Comparison of ENCODE assay signal across 25 cellular contexts in the genomic region with DNA sequence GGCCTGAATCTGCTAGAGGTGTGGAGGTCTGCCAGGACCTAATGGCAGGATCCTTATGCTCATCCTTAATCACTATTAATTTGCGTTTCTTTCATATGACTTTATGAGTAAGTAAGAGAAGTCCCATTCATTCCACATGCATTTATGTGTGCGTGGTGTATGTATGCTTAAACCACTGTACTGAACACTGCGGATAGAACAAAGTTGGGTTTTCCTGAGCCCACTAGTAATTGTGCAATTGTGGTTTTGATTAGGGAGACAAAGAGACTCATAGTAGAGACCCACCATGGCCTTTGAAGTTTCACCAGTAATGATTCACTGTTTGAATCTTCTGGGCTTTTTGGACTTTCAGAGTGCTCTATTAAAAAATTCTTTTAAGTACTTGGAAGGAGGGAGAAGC.
DNase-seq lines count a peak whose midpoint lies in the region; ATAC-seq, FAIRE-seq and TF ChIP-seq lines count a peak whose summit lies in the region.
"Had no signal": no experiment of that assay in that cellular context is flagged by ENCODE, and none has a peak within 500 bp of the region (broad histone marks: within the 10 kb centered on the region; RNA-seq: fewer than 3 reads in every experiment).

No MANE protein-coding gene starts in this region.

- H3K9me3 ChIP-seq in small intestine (ENCODE audit: control insufficient read depth, low read depth) = no peaks in the 10 kb centered on the region
- H3K9me3 ChIP-seq: HAP-1 had no signal

- H3K27me3 ChIP-seq in small intestine (ENCODE audit: control insufficient read depth in 2 of 2, insufficient read depth in 2 of 2, low read length in 2 of 2) = no peaks in the 10 kb centered on the region
- H3K27me3 ChIP-seq: BLaER1 had no signal

- DNase-seq in activated naive CD8-positive, alpha-beta T cell treated with anti-CD3 and anti-CD28 coated beads for 36 hours = no peak
- peak; percentile 81 for DNase-seq in RPMI7951 (ENCODE audit: low read depth)
- DNase-seq in fibroblast of pulmonary artery (ENCODE audit: low read depth) = peak; percentile 21
- no peak for DNase-seq in small intestine
- DNase-seq in ecto neural progenitor cell (ENCODE audit: low spot score) = no peak
- DNase-seq: ACHN; activated CD4-positive, alpha-beta T cell treated with anti-CD3 and anti-CD28 coated beads for 36 hours; DND-41; effector CD4-positive, alpha-beta T cell; erythroblast; NCI-H2029 treated with DMSO at 0.1 percent for 48 hours; NCI-H226; posterior cingulate gyrus; RPMI8226; T-helper 17 cell had no signal

- peaks cover 15% of the 10 kb centered on the region for H3K4me1 Mint-ChIP-seq in activated naive CD8-positive, alpha-beta T cell (ENCODE audit: low read depth)
- H3K4me1 Mint-ChIP-seq in activated naive CD8-positive, alpha-beta T cell treated with anti-CD3 and anti-CD28 coated beads for 36 hours = peaks cover 12% of the 10 kb centered on the region
- peaks cover 36% of the 10 kb centered on the region for H3K4me1 Mint-ChIP-seq in stimulated activated naive CD8-positive, alpha-beta T cell treated with anti-CD3 and anti-CD28 coated beads, Interleukin-15, Interleukin-2, amounts not matched to agents 100 ng/mL and 50 ng/mL, for 24 hours (ENCODE audit: low read depth)
- H3K4me1 Mint-ChIP-seq: brain, T-helper 17 cell had no signal

- H3K4me3 ChIP-seq in fibroblast of pulmonary artery (replicated peaks; ENCODE audit: low read depth, low read length) (no peak overlapping the region), small intestine (ENCODE audit: low read depth in 1 of 2, low read length in 2 of 2) (no peak overlapping the region)
- H3K4me3 ChIP-seq: BLaER1, HAP-1 had no signal

- H3K36me3 ChIP-seq in small intestine (ENCODE audit: control insufficient read depth in 2 of 2, insufficient read depth in 2 of 2, low read length in 2 of 2) = no peaks in the 10 kb centered on the region
- H3K36me3 ChIP-seq: BLaER1, HAP-1 had no signal

- no peaks in the 10 kb centered on the region for H3K4me1 ChIP-seq in small intestine (ENCODE audit: control insufficient read depth in 2 of 2, insufficient read depth in 1 of 2, low read depth in 1 of 2, low read length in 1 of 2)
- H3K4me1 ChIP-seq: HAP-1 had no signal

- no peak overlapping the region for H3K4me3 Mint-ChIP-seq in activated naive CD8-positive, alpha-beta T cell
- no peak overlapping the region for H3K4me3 Mint-ChIP-seq in activated naive CD8-positive, alpha-beta T cell treated with anti-CD3 and anti-CD28 coated beads for 36 hours
- no peak overlapping the region for H3K4me3 Mint-ChIP-seq in stimulated activated naive CD8-positive, alpha-beta T cell treated with anti-CD3 and anti-CD28 coated beads, Interleukin-15, Interleukin-2, amounts not matched to agents 100 ng/mL and 50 ng/mL, for 24 hours
- H3K4me3 Mint-ChIP-seq: activated CD4-positive, alpha-beta T cell treated with anti-CD3 and anti-CD28 coated beads for 36 hours; brain; IgD-negative memory B cell; T-helper 17 cell had no signal

- TF ChIP-seq CTCF in fibroblast of pulmonary artery (IDR thresholded peaks at IDR 0.05; ENCODE audit: low read length, missing control alignments) = no peak

- H3K36me3 Mint-ChIP-seq in activated naive CD8-positive, alpha-beta T cell = no peaks in the 10 kb centered on the region
- peaks cover 1% of the 10 kb centered on the region for H3K36me3 Mint-ChIP-seq in activated naive CD8-positive, alpha-beta T cell treated with anti-CD3 and anti-CD28 coated beads for 36 hours
- no peaks in the 10 kb centered on the region for H3K36me3 Mint-ChIP-seq in stimulated activated naive CD8-positive, alpha-beta T cell treated with anti-CD3 and anti-CD28 coated beads, Interleukin-15, Interleukin-2, amounts not matched to agents 100 ng/mL and 50 ng/mL, for 24 hours (ENCODE audit: low read depth)
- H3K36me3 Mint-ChIP-seq: brain had no signal

- WGBS in small intestine, 3 donors = 54 to 84% (median 83%) methylated on average over 3 of the region's 3 CpGs

- no peak overlapping the region for H3K27ac ChIP-seq in small intestine (ENCODE audit: low read depth in 1 of 2, low read length in 1 of 2)
- H3K27ac ChIP-seq: BLaER1 had no signal

- H3K9me3 Mint-ChIP-seq in activated naive CD8-positive, alpha-beta T cell (ENCODE audit: low read depth) = no peaks in the 10 kb centered on the region
- peaks cover 2% of the 10 kb centered on the region for H3K9me3 Mint-ChIP-seq in activated naive CD8-positive, alpha-beta T cell treated with anti-CD3 and anti-CD28 coated beads for 36 hours
- peaks cover 5% of the 10 kb centered on the region for H3K9me3 Mint-ChIP-seq in stimulated activated naive CD8-positive, alpha-beta T cell treated with anti-CD3 and anti-CD28 coated beads, Interleukin-15, Interleukin-2, amounts not matched to agents 100 ng/mL and 50 ng/mL, for 24 hours

- peak overlapping the region; percentile 34 for H3K27ac Mint-ChIP-seq in activated naive CD8-positive, alpha-beta T cell
- no peak overlapping the region for H3K27ac Mint-ChIP-seq in activated naive CD8-positive, alpha-beta T cell treated with anti-CD3 and anti-CD28 coated beads for 36 hours
- peak overlapping the region; percentile 87 for H3K27ac Mint-ChIP-seq in stimulated activated naive CD8-positive, alpha-beta T cell treated with anti-CD3 and anti-CD28 coated beads, Interleukin-15, Interleukin-2, amounts not matched to agents 100 ng/mL and 50 ng/mL, for 24 hours
- H3K27ac Mint-ChIP-seq: activated CD4-positive, alpha-beta T cell treated with anti-CD3 and anti-CD28 coated beads for 36 hours; brain; IgD-negative memory B cell; T-helper 17 cell had no signal

- ATAC-seq in HG03025 (IDR thresholded peaks at IDR 0.05; ENCODE audit: low FRiP score, unreplicated experiment) = no peak
- ATAC-seq: activated CD4-positive, alpha-beta T cell treated with anti-CD3 and anti-CD28 coated beads for 36 hours; sciatic nerve; T-helper 17 cell had no signal

- no peaks in the 10 kb centered on the region for H3K27me3 Mint-ChIP-seq in activated naive CD8-positive, alpha-beta T cell
- no peaks in the 10 kb centered on the region for H3K27me3 Mint-ChIP-seq in activated naive CD8-positive, alpha-beta T cell treated with anti-CD3 and anti-CD28 coated beads for 36 hours
- no peaks in the 10 kb centered on the region for H3K27me3 Mint-ChIP-seq in stimulated activated naive CD8-positive, alpha-beta T cell treated with anti-CD3 and anti-CD28 coated beads, Interleukin-15, Interleukin-2, amounts not matched to agents 100 ng/mL and 50 ng/mL, for 24 hours
- H3K27me3 Mint-ChIP-seq: activated CD4-positive, alpha-beta T cell treated with anti-CD3 and anti-CD28 coated beads for 36 hours; T-helper 17 cell had no signal

- FAIRE-seq in small intestine (lab: Jason Lieb, UNC) = no peak
- FAIRE-seq: keratinocyte, urothelium cell line had no signal

Comparison
In these comparisons a context has a peak if more than half of its experiments do, and no peak if none do; other contexts are left out.
1. DNase-seq: peak in RPMI7951 (single experiment) and fibroblast of pulmonary artery (single experiment); none in activated naive CD8-positive, alpha-beta T cell treated with anti-CD3 and anti-CD28 coated beads for 36 hours (single experiment), small intestine (single experiment) and ecto neural progenitor cell (single experiment).